In the genomic region with DNA sequence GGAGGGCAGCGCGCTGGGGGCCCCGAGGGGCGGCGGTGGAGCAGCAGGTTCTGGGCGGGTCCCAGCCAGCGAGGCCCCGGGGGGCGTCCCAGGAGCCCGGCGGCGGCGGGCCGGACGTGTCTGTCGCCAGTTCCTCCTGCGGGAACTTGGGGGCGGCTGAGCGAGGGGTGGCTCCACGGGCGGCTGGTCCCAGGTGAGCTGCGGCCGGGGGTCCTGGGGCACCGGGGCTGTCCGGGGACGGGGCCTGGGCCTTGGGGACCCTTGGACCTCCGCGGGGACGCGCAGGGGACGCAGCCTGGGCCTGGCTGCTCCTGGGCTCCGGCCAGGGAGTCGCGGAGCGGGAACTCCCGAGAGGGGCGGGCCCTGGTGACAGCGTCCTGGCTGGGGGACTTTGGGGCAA, we compare ENCODE assay signal across 6 cellular contexts.
"Had no signal": no experiment of that assay in that cellular context is flagged by ENCODE, and none has a peak within 500 bp of the region (broad histone marks: within the 10 kb centered on the region; RNA-seq: fewer than 3 reads in every experiment).

No MANE protein-coding gene starts in this region.

- H3K9me3 ChIP-seq: HAP-1 had no signal

- H3K4me3 ChIP-seq: GM23338, HAP-1 had no signal

- H3K4me1 ChIP-seq: HAP-1 had no signal

- H3K4me2 ChIP-seq: GM23338 had no signal

- H3K36me3 ChIP-seq: HAP-1 had no signal

- ATAC-seq: GM23338, HCT116, HepG2 had no signal

- H3K27ac ChIP-seq: HL-60 had no signal

- DNase-seq: HFFc6 had no signal
